In genomic region chr1:11925196-11925937, GRCh38 we compare ENCODE assay signal across 8 cellular contexts. TPM values are rescaled to one million over a fixed set of nuclear protein-coding genes. Genes with fewer than 3 reads are reported as not detected.
DNase-seq lines count a peak whose midpoint lies in the region; ATAC-seq, FAIRE-seq and TF ChIP-seq lines count a peak whose summit lies in the region.
"Not testable (repeated sequence)": the region's sequence is repeated elsewhere in the genome, so short reads cannot be mapped to it uniquely, and the experiment has no call there.

No MANE protein-coding gene starts in this region.

- TF ChIP-seq EP300 in ovary (IDR thresholded peaks at IDR 0.05) = not testable (repeated sequence)

- FAIRE-seq in keratinocyte (lab: Jason Lieb, UNC) = not testable (repeated sequence)

- peak overlapping the region; percentile 16 for H3K27ac Mint-ChIP-seq in activated CD4-positive, alpha-beta memory T cell treated with anti-CD3 and anti-CD28 coated beads, Interleukin-2, amount 10 ng/mL, durations not matched to agents 7 days and 5 days

- H2AFZ ChIP-seq in keratinocyte (ENCODE audit: control insufficient read depth, low read length) = not testable (repeated sequence)

- dilution Hi-C loops in keratinocyte (cut with MboI; ENCODE audit: extremely low pct_ligation_motif_present, low sequenced_read_pairs) = not testable (repeated sequence)

- ATAC-seq in GM18498 (IDR thresholded peaks at IDR 0.05; ENCODE audit: unreplicated experiment) (peak; percentile 23), HG02571 (IDR thresholded peaks at IDR 0.05; ENCODE audit: unreplicated experiment) (peak; percentile 9)

- peaks cover 33% of the 10 kb centered on the region for H3K36me3 Mint-ChIP-seq in activated CD4-positive, alpha-beta memory T cell treated with anti-CD3 and anti-CD28 coated beads, Interleukin-2, amount 10 ng/mL, durations not matched to agents 7 days and 5 days (ENCODE audit: low read depth)

- 5 to 39% (median 19%) methylated on average over 4 to 37 of the region's 54 CpGs for WGBS in ovary, 3 donors

- peaks cover 43% of the 10 kb centered on the region for H3K4me1 Mint-ChIP-seq in activated CD4-positive, alpha-beta memory T cell treated with anti-CD3 and anti-CD28 coated beads, Interleukin-2, amount 10 ng/mL, durations not matched to agents 7 days and 5 days

- H3K9ac ChIP-seq in duodenal mucosa (ENCODE audit: low read depth in 1 of 2, low read length in 2 of 2) = peak overlapping the region; percentile 42 to 68
- H3K9ac ChIP-seq in keratinocyte (ENCODE audit: control insufficient read depth, extremely low read depth, insufficient read depth, low read length) = peak overlapping the region; percentile 53

- intact Hi-C loops in ovary (cut with DNase I); uterus (cut with DNase I; ENCODE audit: low total_unique reads): not testable (repeated sequence)

- peak overlapping the region; percentile 56 for H3K27ac ChIP-seq in KOPT-K1 (ENCODE audit: low read depth, low read length, poor library complexity, severe bottlenecking)
- H3K27ac ChIP-seq in duodenal mucosa (ENCODE audit: low read depth, low read length) = peak overlapping the region; percentile 35
- not testable (repeated sequence) for H3K27ac ChIP-seq in keratinocyte (ENCODE audit: control insufficient read depth, insufficient read depth, low read length); ovary
- peak overlapping the region in 1 of 2 donors; percentile 82 for H3K27ac ChIP-seq in uterus

- H3K9me3 ChIP-seq in KOPT-K1 (ENCODE audit: insufficient read depth, low read length, poor library complexity, severe bottlenecking); duodenal mucosa (ENCODE audit: control insufficient read depth in 1 of 2, low read length in 2 of 2); keratinocyte (ENCODE audit: control insufficient read depth, low read depth, low read length); ovary; uterus: not testable (repeated sequence)

- peaks cover 29 to 56% of the 10 kb centered on the region in 2 donors for H3K4me1 ChIP-seq in duodenal mucosa (ENCODE audit: control insufficient read depth in 1 of 2, insufficient read depth in 2 of 2, low read length in 2 of 2)
- H3K4me1 ChIP-seq in keratinocyte (ENCODE audit: control insufficient read depth, extremely low read depth, insufficient read depth, low read length) = peaks cover 23% of the 10 kb centered on the region
- peaks cover 10% of the 10 kb centered on the region for H3K4me1 ChIP-seq in ovary (ENCODE audit: insufficient read depth)
- peaks cover 0 to 24% of the 10 kb centered on the region in 2 donors for H3K4me1 ChIP-seq in uterus

- not testable (repeated sequence) for TF ChIP-seq POLR2A in ovary (IDR thresholded peaks at IDR 0.05); uterus (IDR thresholded peaks at IDR 0.05)

- CTCF ChIA-PET in activated CD4-positive, alpha-beta memory T cell treated with anti-CD3 and anti-CD28 coated beads, Interleukin-2, amount 10 ng/mL, durations not matched to agents 7 days and 5 days (lab: Charles Lee) = not testable (repeated sequence)

- H3K36me3 ChIP-seq in KOPT-K1 (ENCODE audit: insufficient read depth, low read length) (peaks cover 41% of the 10 kb centered on the region), duodenal mucosa (ENCODE audit: control insufficient read depth in 1 of 2, insufficient read depth in 2 of 2, low read length in 2 of 2) (peaks cover 9 to 20% of the 10 kb centered on the region in 2 donors), keratinocyte (ENCODE audit: control insufficient read depth in 2 of 2, extremely low read depth in 1 of 2, insufficient read depth in 2 of 2, low read length in 2 of 2) (peaks cover 8 to 12% of the 10 kb centered on the region in 2 experiments)
- not testable (repeated sequence) for H3K36me3 ChIP-seq in ovary, uterus

- H3K4me3 Mint-ChIP-seq in activated CD4-positive, alpha-beta memory T cell treated with anti-CD3 and anti-CD28 coated beads, Interleukin-2, amount 10 ng/mL, durations not matched to agents 7 days and 5 days = peak overlapping the region; percentile 77

- not testable (repeated sequence) for H3K27me3 ChIP-seq in duodenal mucosa (ENCODE audit: control insufficient read depth in 1 of 2, insufficient read depth in 2 of 2, low read length in 2 of 2); keratinocyte (ENCODE audit: control insufficient read depth, extremely low read depth, insufficient read depth, low read length); ovary; uterus

- H3K27me3 Mint-ChIP-seq in activated CD4-positive, alpha-beta memory T cell treated with anti-CD3 and anti-CD28 coated beads, Interleukin-2, amount 10 ng/mL, durations not matched to agents 7 days and 5 days = not testable (repeated sequence)

- H3K4me3 ChIP-seq in duodenal mucosa (ENCODE audit: low read depth in 1 of 2, low read length in 2 of 2) (peak overlapping the region; percentile 68 to 81), keratinocyte (ENCODE audit: control insufficient read depth in 2 of 3, extremely low read depth in 1 of 3, insufficient read depth in 2 of 3, low read depth in 1 of 3, low read length in 3 of 3) (peak overlapping the region; percentile 49 to 81 (median 56)), ovary (peak overlapping the region; percentile 64), uterus (peak overlapping the region; percentile 38 to 62)

- not testable (repeated sequence) for TF ChIP-seq CTCF in keratinocyte (optimal IDR thresholded peaks at IDR 0.05 in 1 of 3, IDR thresholded peaks at IDR 0.05 in 1 of 3, conservative IDR thresholded peaks at IDR 0.05 in 1 of 3; ENCODE audit: extremely low read depth in 1 of 3, insufficient read depth in 2 of 3, low read length in 3 of 3); ovary (IDR thresholded peaks at IDR 0.05); uterus (IDR thresholded peaks at IDR 0.05)

- H3K9me3 Mint-ChIP-seq in activated CD4-positive, alpha-beta memory T cell treated with anti-CD3 and anti-CD28 coated beads, Interleukin-2, amount 10 ng/mL, durations not matched to agents 7 days and 5 days = not testable (repeated sequence)

- H4K20me1 ChIP-seq in keratinocyte (ENCODE audit: control insufficient read depth, extremely low read depth, insufficient read depth, low read length) = not testable (repeated sequence)

- H3K9me1 ChIP-seq in keratinocyte (ENCODE audit: control insufficient read depth, extremely low read depth, insufficient read depth, low read length) = not testable (repeated sequence)

- H3K4me2 ChIP-seq in keratinocyte (ENCODE audit: control insufficient read depth, extremely low read depth, insufficient read depth, low read depth, low read length) = peak overlapping the region; percentile 84

- DNase-seq in activated CD4-positive, alpha-beta memory T cell treated with anti-CD3 and anti-CD28 coated beads, Interleukin-2, amount 10 ng/mL, durations not matched to agents 7 days and 5 days; keratinocyte (ENCODE audit: low read depth, low spot score); ovary; uterus: not testable (repeated sequence)

- POLR2A ChIA-PET in activated CD4-positive, alpha-beta memory T cell treated with anti-CD3 and anti-CD28 coated beads, Interleukin-2, amount 10 ng/mL, durations not matched to agents 7 days and 5 days (lab: Charles Lee) = interaction anchor here (1.4 to 2.3 kb wide), 4 partner anchors 10 to 59 kb away, joined by 3 to 143 read pairs (median 8); no protein-coding TSS in a partner anchor

- H3K79me2 ChIP-seq in keratinocyte (ENCODE audit: control insufficient read depth, insufficient read depth, low read length) = peaks cover 34% of the 10 kb centered on the region

RNA-seq across cellular contexts. Expression of gene KIAA2013, which starts 0.9 kb away (rescaled TPM):
- 10 to 100 TPM; 41.5 to 41.9 TPM for total RNA-seq in activated CD4-positive, alpha-beta memory T cell treated with anti-CD3 and anti-CD28 coated beads, Interleukin-2, amount 10 ng/mL, durations not matched to agents 7 days and 5 days
- 26.7 to 51.9 TPM (median 31.1 TPM) in 3 replicates for polyA plus RNA-seq in keratinocyte
- 6.4 TPM for polyA plus RNA-seq in keratinocyte (2011; ENCODE audit: low read depth)
- 22.1 and 39.3 TPM in 2 replicates for polyA plus RNA-seq in keratinocyte (2011; cell fraction: cytosol; rRNA removed)
- polyA plus RNA-seq in keratinocyte (2011; cell fraction: nucleus; rRNA removed) = 44.4 and 60.1 TPM in 2 replicates
- polyA plus RNA-seq in keratinocyte (2012; ENCODE audit: low replicate concordance) = 24.0 and 28.6 TPM in 2 replicates
- polyA minus RNA-seq in keratinocyte = 28.2 to 45.5 TPM (median 41.5 TPM) in 3 replicates
- polyA minus RNA-seq in keratinocyte (2011; cell fraction: cytosol; rRNA and poly(A)+ RNA removed) = 71.7 TPM
- 37.6 and 46.2 TPM in 2 replicates for polyA minus RNA-seq in keratinocyte (2011; cell fraction: nucleus; rRNA and poly(A)+ RNA removed)
- total RNA-seq in ovary = 10 to 100 TPM; 24.5 to 47.7 (median 26.8) TPM
- polyA plus RNA-seq in ovary = 10 to 100 TPM; 17.3 to 29.7 TPM
- total RNA-seq in uterus = 10 to 100 TPM; 33.1 to 60.7 (median 39.7) TPM

RNA-seq across cellular contexts. Expression of gene PLOD1, which starts 9.2 kb away (rescaled TPM):
- 10 to 100 TPM; 15.7 to 16.5 TPM for total RNA-seq in activated CD4-positive, alpha-beta memory T cell treated with anti-CD3 and anti-CD28 coated beads, Interleukin-2, amount 10 ng/mL, durations not matched to agents 7 days and 5 days
- 63.6 to 91.9 TPM (median 88.4 TPM) in 3 replicates for polyA plus RNA-seq in keratinocyte
- 10.6 TPM for polyA plus RNA-seq in keratinocyte (2011; ENCODE audit: low read depth)
- 32.3 and 52.5 TPM in 2 replicates for polyA plus RNA-seq in keratinocyte (2011; cell fraction: cytosol; rRNA removed)
- polyA plus RNA-seq in keratinocyte (2011; cell fraction: nucleus; rRNA removed) = 112 and 138 TPM in 2 replicates
- 17.2 and 88.4 TPM in 2 replicates for polyA plus RNA-seq in keratinocyte (2012; ENCODE audit: low replicate concordance)
- 77.4 to 137 TPM (median 96.6 TPM) in 3 replicates for polyA minus RNA-seq in keratinocyte
- 110 TPM for polyA minus RNA-seq in keratinocyte (2011; cell fraction: cytosol; rRNA and poly(A)+ RNA removed)
- polyA minus RNA-seq in keratinocyte (2011; cell fraction: nucleus; rRNA and poly(A)+ RNA removed) = 192 and 207 TPM in 2 replicates
- 10 to 100 TPM; 26.3 to 98.2 (median 58.7) TPM for total RNA-seq in ovary
- polyA plus RNA-seq in ovary = 10 to 100 TPM; 52.3 to 67.9 TPM
- 100 to 1,000 TPM in 1 of 4 donors, 10 to 100 TPM in 3; 14.6 to 324 (median 55.8) TPM for total RNA-seq in uterus

RNA-seq across cellular contexts. Expression of gene MFN2, which starts 54.9 kb away (rescaled TPM):
- 10 to 100 TPM; 51.4 to 52.1 TPM for total RNA-seq in activated CD4-positive, alpha-beta memory T cell treated with anti-CD3 and anti-CD28 coated beads, Interleukin-2, amount 10 ng/mL, durations not matched to agents 7 days and 5 days
- polyA plus RNA-seq in keratinocyte (85.4 to 102 TPM (median 94.3 TPM) in 3 replicates), ovary (10 to 100 TPM; 29.7 to 77.0 TPM)
- 44.3 TPM for polyA plus RNA-seq in keratinocyte (2011; ENCODE audit: low read depth)
- 69.6 and 77.6 TPM in 2 replicates for polyA plus RNA-seq in keratinocyte (2011; cell fraction: cytosol; rRNA removed)
- polyA plus RNA-seq in keratinocyte (2011; cell fraction: nucleus; rRNA removed) = 125 and 133 TPM in 2 replicates
- polyA plus RNA-seq in keratinocyte (2012; ENCODE audit: low replicate concordance) = 60.7 and 121 TPM in 2 replicates
- 118 to 135 TPM (median 122 TPM) in 3 replicates for polyA minus RNA-seq in keratinocyte
- 69.6 TPM for polyA minus RNA-seq in keratinocyte (2011; cell fraction: cytosol; rRNA and poly(A)+ RNA removed)
- polyA minus RNA-seq in keratinocyte (2011; cell fraction: nucleus; rRNA and poly(A)+ RNA removed) = 60.4 and 91.8 TPM in 2 replicates
- total RNA-seq in ovary (10 to 100 TPM; 27.8 to 67.8 (median 55.8) TPM), uterus (10 to 100 TPM; 15.6 to 69.5 (median 35.1) TPM)
